8 cellular contexts compared by ENCODE assay signal in the genomic region with DNA sequence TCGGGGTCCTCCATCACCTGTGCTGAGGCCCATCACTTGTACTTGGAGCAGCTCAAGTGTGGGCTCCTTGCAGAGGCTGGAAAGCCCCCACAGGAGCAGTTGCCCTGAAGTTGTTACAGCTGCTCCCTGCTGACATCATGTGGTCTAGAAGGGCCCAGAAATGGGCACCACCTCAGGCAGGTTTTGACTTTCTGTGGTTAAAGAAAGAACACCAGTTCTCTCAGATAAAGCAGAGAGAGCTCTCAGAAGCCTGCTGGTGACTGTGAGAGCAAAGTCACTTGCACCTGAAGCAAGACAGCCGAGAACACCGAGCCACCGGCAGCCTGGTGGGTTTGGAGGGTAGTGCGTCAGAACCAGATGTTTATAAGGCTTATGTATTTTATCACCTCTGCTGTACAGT.
DNase-seq lines count a peak whose midpoint lies in the region; ATAC-seq and TF ChIP-seq lines count a peak whose summit lies in the region.

No MANE protein-coding gene starts in this region.

- TF ChIP-seq CTCF in GM06990 (IDR thresholded peaks at IDR 0.05; ENCODE audit: insufficient read depth, low read length, poor library complexity, severe bottlenecking) = peak; percentile 3
- peak in 2 of 4 experiments; percentile 21 to 26 for TF ChIP-seq CTCF in prostate gland (IDR thresholded peaks at IDR 0.05)

- peaks cover 16% of the 10 kb centered on the region for H3K4me1 ChIP-seq in prostate gland (replicated peaks)

- H3K4me3 ChIP-seq in GM06990 (replicated peaks; ENCODE audit: low read depth, low read length) = no peak overlapping the region
- no peak overlapping the region for H3K4me3 ChIP-seq in prostate gland

- no peaks in the 10 kb centered on the region for H3K9me3 ChIP-seq in prostate gland

- DNase-seq in GM06990 (ENCODE audit: extremely low read depth, insufficient read length) (peak; percentile 61), NCI-H2107 treated with DMSO at 0.1 percent for 48 hours (lab: John Stamatoyannopoulos, UW; ENCODE audit: unreplicated experiment) (peak; percentile 79), activated gamma-delta T cell (lab: John Stamatoyannopoulos, UW) (peak; percentile 32), amniotic stem cell (lab: John Stamatoyannopoulos, UW) (no peak), prostate gland (ENCODE audit: low spot score) (no peak), Kasumi-1 (lab: John Stamatoyannopoulos, UW) (no peak)
- peak; percentile 37 to 41 for DNase-seq in stimulated activated CD4-positive, alpha-beta T cell treated with anti-CD3 and anti-CD28 coated beads, Interleukin-2, amount 100 ng/mL, for 48 hours

- no peak overlapping the region for H3K27ac ChIP-seq in prostate gland

- intact Hi-C loops in prostate gland (cut with DNase I) = loop anchor here (5.0 to 10.0 kb wide), 5 partner anchors 80 to 992 kb away; no protein-coding TSS in a partner anchor

- WGBS in prostate gland = 54% methylated on average over 5 of the region's 5 CpGs

- peak; percentile 78 for ATAC-seq in GM21737 (IDR thresholded peaks at IDR 0.05; ENCODE audit: unreplicated experiment)

- no peaks in the 10 kb centered on the region; the same call in none of the 2 replicates for H3K27me3 ChIP-seq in GM06990 (replicated peaks; ENCODE audit: control insufficient read depth, insufficient read depth, low read length)
- H3K27me3 ChIP-seq in prostate gland (replicated peaks; ENCODE audit: insufficient read depth) = no peaks in the 10 kb centered on the region

- TF ChIP-seq POLR2A in prostate gland (IDR thresholded peaks at IDR 0.05) = no peak

- H3K36me3 ChIP-seq in GM06990 (ENCODE audit: control insufficient read depth, insufficient read depth, low read length) = no peaks in the 10 kb centered on the region
- H3K36me3 ChIP-seq in prostate gland = no peaks in the 10 kb centered on the region

Comparison
In these comparisons a context has a peak if more than half of its experiments do, and no peak if none do; other contexts are left out.
1. DNase-seq: peak in GM06990 (single experiment), NCI-H2107 treated with DMSO at 0.1 percent for 48 hours (single experiment), activated gamma-delta T cell (single experiment) and stimulated activated CD4-positive, alpha-beta T cell treated with anti-CD3 and anti-CD28 coated beads, Interleukin-2, amount 100 ng/mL, for 48 hours (2 of 2); none in amniotic stem cell (single experiment), prostate gland (single experiment) and Kasumi-1 (0 of 2).